Comparison of ENCODE assay signal across 30 cellular contexts in the genomic region with DNA sequence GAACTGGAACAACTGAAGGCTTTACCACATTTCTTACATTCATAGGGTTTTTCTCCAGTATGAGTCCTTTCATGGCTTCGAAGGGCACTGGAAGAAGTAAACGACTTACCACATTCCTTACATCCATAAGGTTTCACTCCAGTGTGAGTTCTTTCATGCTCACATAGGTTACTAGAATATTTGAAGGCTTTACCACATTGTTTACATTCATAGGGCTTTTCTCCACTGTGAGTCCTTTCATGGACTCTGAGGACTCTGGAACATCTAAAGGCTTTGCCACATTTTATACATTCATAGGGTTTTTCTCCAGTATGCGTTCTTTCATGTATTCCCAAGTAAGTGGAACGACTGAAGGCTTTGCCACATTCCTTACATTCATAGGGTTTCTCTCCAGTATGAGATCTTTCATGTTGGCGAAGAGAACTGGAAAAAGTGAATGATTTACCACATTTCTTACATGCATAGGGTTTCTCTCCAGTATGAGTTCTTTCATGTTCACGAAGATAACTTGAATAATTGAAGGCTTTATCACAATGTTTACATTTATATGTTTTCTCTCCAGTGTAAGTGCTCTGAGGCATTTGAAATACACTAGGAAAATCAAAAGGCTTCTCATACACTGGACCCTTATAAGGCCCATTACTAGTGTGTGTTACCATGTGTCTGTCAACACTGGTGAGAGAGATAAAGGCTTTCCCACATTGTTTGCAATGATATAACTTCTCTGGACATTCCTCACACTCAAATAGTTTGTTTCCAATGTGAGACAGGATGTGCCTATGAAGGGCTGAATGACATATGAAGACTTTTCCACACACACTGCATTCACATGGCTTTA. TPM values are rescaled to one million over a fixed set of nuclear protein-coding genes. Genes with fewer than 3 reads are reported as not detected.
"Had no signal": no experiment of that assay in that cellular context is flagged by ENCODE, and none has a peak within 500 bp of the region (broad histone marks: within the 10 kb centered on the region; RNA-seq: fewer than 3 reads in every experiment).

No MANE protein-coding gene starts in this region.

- FAIRE-seq: colon, islet of Langerhans, TTC549 had no signal

- H3K4me1 ChIP-seq: adrenal gland, ascending aorta, esophagus squamous epithelium, gastroesophageal sphincter, sigmoid colon had no signal

- DNase-seq: activated CD4-positive, alpha-beta T cell treated with anti-CD3 and anti-CD28 coated beads for 1 hour; activated CD4-positive, alpha-beta T cell treated with anti-CD3 and anti-CD28 coated beads, Interleukin-2, amount 50 U/mL, for 1 hour; activated CD8-positive, alpha-beta T cell treated with anti-CD3 and anti-CD28 coated beads, Interleukin-2, amount 10 ng/mL, durations not matched to agents 7 days and 5 days; activated T-cell treated with anti-CD3 and anti-CD28 coated beads, Interleukin-2, amount 50 U/mL, for 1 hour; adrenal gland; brain microvascular endothelial cell; central memory CD4-positive, alpha-beta T cell; dorsolateral prefrontal cortex; effector memory CD8-positive, alpha-beta T cell; esophagus squamous epithelium; head of caudate nucleus; hypothalamus; left ventricle myocardium superior; naive B cell; sigmoid colon; stimulated activated CD4-positive, alpha-beta T cell treated with anti-CD3 and anti-CD28 coated beads, Interleukin-2, amount 100 ng/mL, for 48 hours; stimulated activated CD8-positive, alpha-beta memory T cell treated with anti-CD3 and anti-CD28 coated beads, Interleukin-4, amount 100 ng/mL, for 48 hours; stimulated activated naive B cell treated with anti-CD40 and anti-IgM and Interleukin-4, amounts not matched to agents 10 μg/mL and 1 μg/mL and 100 μg/mL, for 72 hours; T-cell; WERI-Rb-1 had no signal

- H3K4me3 Mint-ChIP-seq: activated CD8-positive, alpha-beta T cell treated with anti-CD3 and anti-CD28 coated beads, Interleukin-2, amount 10 ng/mL, durations not matched to agents 7 days and 5 days; effector memory CD8-positive, alpha-beta T cell; neural crest cell; stimulated activated naive B cell treated with anti-CD40 and anti-IgM and Interleukin-4, amounts not matched to agents 10 μg/mL and 1 μg/mL and 100 μg/mL, for 72 hours; T-cell; T-helper 2 cell treated with Interferon-gamma antibody and Interleukin-4, amounts not matched to agents 5 μg/mL and 100 μg/mL, for 36 hours; type B pancreatic cell had no signal

- H3K27ac Mint-ChIP-seq: activated CD8-positive, alpha-beta T cell treated with anti-CD3 and anti-CD28 coated beads, Interleukin-2, amount 10 ng/mL, durations not matched to agents 7 days and 5 days; activated naive CD4-positive, alpha-beta T cell treated with anti-CD3 and anti-CD28 coated beads, Interleukin-2, amount 50 U/mL, for 72 hours; effector memory CD8-positive, alpha-beta T cell; naive B cell; stimulated activated naive B cell treated with anti-CD40 and anti-IgM and Interleukin-4, amounts not matched to agents 10 μg/mL and 1 μg/mL and 100 μg/mL, for 72 hours; T-cell; T-helper 2 cell treated with Interferon-gamma antibody and Interleukin-4, amounts not matched to agents 5 μg/mL and 100 μg/mL, for 36 hours; type B pancreatic cell had no signal

- ATAC-seq: activated CD8-positive, alpha-beta T cell treated with anti-CD3 and anti-CD28 coated beads, Interleukin-2, amount 10 ng/mL, durations not matched to agents 7 days and 5 days; activated naive CD4-positive, alpha-beta T cell treated with anti-CD3 and anti-CD28 coated beads, Interleukin-2, amount 50 U/mL, for 72 hours; effector memory CD8-positive, alpha-beta T cell; gastroesophageal sphincter; left ventricle myocardium superior; stimulated activated naive B cell treated with anti-CD40 and anti-IgM and Interleukin-4, amounts not matched to agents 10 μg/mL and 1 μg/mL and 100 μg/mL, for 72 hours; T-cell had no signal

- H3K27me3 ChIP-seq: adrenal gland, ascending aorta, brain microvascular endothelial cell, dorsolateral prefrontal cortex, esophagus squamous epithelium, gastroesophageal sphincter, sigmoid colon had no signal

- H3K36me3 ChIP-seq: adrenal gland had no signal

- H3K27me3 Mint-ChIP-seq: effector memory CD8-positive, alpha-beta T cell; naive B cell; stimulated activated naive B cell treated with anti-CD40 and anti-IgM and Interleukin-4, amounts not matched to agents 10 μg/mL and 1 μg/mL and 100 μg/mL, for 72 hours; T-cell; type B pancreatic cell had no signal

- H3K27ac ChIP-seq: adrenal gland, ascending aorta, brain microvascular endothelial cell, dorsolateral prefrontal cortex, esophagus squamous epithelium, gastroesophageal sphincter, sigmoid colon, thoracic aorta, WERI-Rb-1 had no signal

- H3K4me3 ChIP-seq: adrenal gland, ascending aorta, dorsolateral prefrontal cortex, esophagus squamous epithelium, gastroesophageal sphincter, sigmoid colon, thoracic aorta had no signal

- H3K4me1 Mint-ChIP-seq: naive B cell; neural crest cell; stimulated activated naive B cell treated with anti-CD40 and anti-IgM and Interleukin-4, amounts not matched to agents 10 μg/mL and 1 μg/mL and 100 μg/mL, for 72 hours; T-cell had no signal

RNA-seq across cellular contexts. Expression of a gene that starts 29.8 kb away (rescaled TPM):
- total RNA-seq: ascending aorta, gastroesophageal sphincter, left ventricle myocardium superior, T-cell, thoracic aorta had no signal

RNA-seq across cellular contexts. Expression of a gene that starts 40.9 kb away (rescaled TPM):
- total RNA-seq: ascending aorta had no signal
